8 cellular contexts compared by ENCODE assay signal in the genomic region with DNA sequence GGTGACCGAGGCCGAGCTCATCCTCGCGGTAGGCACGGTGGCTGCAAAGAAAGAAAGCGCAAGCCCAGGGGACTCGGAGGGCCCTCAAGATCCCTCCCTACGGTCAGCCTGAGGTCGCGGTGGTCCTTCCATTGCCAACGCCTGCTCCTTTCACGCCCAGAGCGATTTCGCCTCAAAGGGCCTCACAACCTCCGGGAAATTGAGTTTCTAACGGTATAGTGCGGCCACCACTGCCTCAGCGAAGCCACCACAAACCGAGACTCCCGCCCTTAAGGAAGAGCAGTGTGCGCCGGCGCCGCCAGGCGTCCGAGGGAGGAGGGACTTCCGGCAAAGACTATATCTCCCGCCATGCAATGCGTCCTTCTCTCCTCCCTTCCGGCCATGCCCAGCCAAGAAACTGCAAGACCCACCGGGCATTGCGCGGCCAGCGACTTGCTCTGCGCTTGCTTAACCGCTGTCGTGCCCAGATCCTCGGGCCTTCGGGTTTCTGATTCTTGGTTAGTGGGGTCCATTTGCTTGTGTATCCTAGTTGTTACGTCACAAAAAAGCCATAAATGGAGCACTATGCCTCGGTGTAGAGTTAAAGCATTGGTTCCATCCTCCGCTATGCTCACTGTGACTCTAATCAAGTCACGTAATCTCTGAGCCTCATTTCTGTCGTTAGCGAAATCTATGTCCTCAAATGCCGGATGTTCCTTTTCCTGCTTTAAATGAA. TPM values are rescaled to one million over a fixed set of nuclear protein-coding genes. Genes with fewer than 3 reads are reported as not detected.
A peak's percentile ranks its signal among the peaks of the same experiment; 100 is the strongest.
DNase-seq lines count a peak whose midpoint lies in the region; ATAC-seq lines count a peak whose summit lies in the region.

Gene HAUS6, minus strand, starts transcription at position 274 of the 715 bp plus-strand sequence. Its CDS starts 253 bp downstream, at position 21.

- H3K27me3 ChIP-seq in CD4-positive, CD25-positive, alpha-beta regulatory T cell (ENCODE audit: control insufficient read depth, insufficient read depth, low read length): no peaks in the 10 kb centered on the region

- peak; percentile 96 to 98 for ATAC-seq in CD4-positive, CD25-positive, alpha-beta regulatory T cell (ENCODE audit: low read depth in 2 of 2)
- ATAC-seq in GM19395 (IDR thresholded peaks at IDR 0.05; ENCODE audit: unreplicated experiment) (peak; percentile 98), HG03565 (IDR thresholded peaks at IDR 0.05; ENCODE audit: unreplicated experiment) (peak; percentile 98), left lobe of liver (peak; percentile 99)

- H3K4me1 Mint-ChIP-seq in CD4-positive, CD25-positive, alpha-beta regulatory T cell: peaks cover 6 to 38% (median 24%) of the 10 kb centered on the region in 4 donors
- H3K4me1 Mint-ChIP-seq in dendritic cell treated with granulocyte-macrophage colony-stimulating factor and Interleukin-4, amounts not matched to agents 40 ng/mL and 50 ng/mL, for 4 days (ENCODE audit: low read depth): peaks cover 25% of the 10 kb centered on the region

- peaks cover 3% of the 10 kb centered on the region for H3K36me3 ChIP-seq in CD4-positive, CD25-positive, alpha-beta regulatory T cell (ENCODE audit: control insufficient read depth, insufficient read depth, low read length)

- peak within 1 kb of the TSS; percentile 92 to 96 (median 95) for H3K27ac Mint-ChIP-seq in CD4-positive, CD25-positive, alpha-beta regulatory T cell
- peak within 1 kb of the TSS; percentile 86 for H3K27ac Mint-ChIP-seq in dendritic cell treated with granulocyte-macrophage colony-stimulating factor and Interleukin-4, amounts not matched to agents 40 ng/mL and 50 ng/mL, for 4 days

- H3K4me3 Mint-ChIP-seq in CD4-positive, CD25-positive, alpha-beta regulatory T cell: peak within 1 kb of the TSS; percentile 89 to 99 (median 96)
- H3K4me3 Mint-ChIP-seq in dendritic cell treated with granulocyte-macrophage colony-stimulating factor and Interleukin-4, amounts not matched to agents 40 ng/mL and 50 ng/mL, for 4 days: peak within 1 kb of the TSS; percentile 90

- intact Hi-C loops in dendritic cell treated with granulocyte-macrophage colony-stimulating factor and Interleukin-4, amounts not matched to agents 40 ng/mL and 50 ng/mL, for 4 days (cut with micrococcal nuclease): loop anchor here (1.0 to 2.0 kb wide), 4 partner anchors 22 to 128 kb away; partner anchors contain the start of genes DENND4C and RRAGA

- H3K9me3 ChIP-seq in CD4-positive, CD25-positive, alpha-beta regulatory T cell (ENCODE audit: control insufficient read depth in 2 of 2, low read length in 2 of 2): no peaks in the 10 kb centered on the region

- peaks cover 27% of the 10 kb centered on the region for H3K4me1 ChIP-seq in CD4-positive, CD25-positive, alpha-beta regulatory T cell (ENCODE audit: control insufficient read depth, insufficient read depth, low read length, poor library complexity, severe bottlenecking)

- H3K27ac ChIP-seq in CD4-positive, CD25-positive, alpha-beta regulatory T cell (ENCODE audit: insufficient read depth, low read length, poor library complexity, severe bottlenecking): peak within 1 kb of the TSS; percentile 91

- H3K36me3 Mint-ChIP-seq in CD4-positive, CD25-positive, alpha-beta regulatory T cell: peaks cover 7% of the 10 kb centered on the region
- H3K36me3 Mint-ChIP-seq in dendritic cell treated with granulocyte-macrophage colony-stimulating factor and Interleukin-4, amounts not matched to agents 40 ng/mL and 50 ng/mL, for 4 days (ENCODE audit: low read depth): peaks cover 27% of the 10 kb centered on the region

- no peaks in the 10 kb centered on the region for H3K27me3 Mint-ChIP-seq in CD4-positive, CD25-positive, alpha-beta regulatory T cell
- no peaks in the 10 kb centered on the region for H3K27me3 Mint-ChIP-seq in dendritic cell treated with granulocyte-macrophage colony-stimulating factor and Interleukin-4, amounts not matched to agents 40 ng/mL and 50 ng/mL, for 4 days

- DNase-seq in CD4-positive, CD25-positive, alpha-beta regulatory T cell: peak; percentile 91 to 99 (median 96)
- DNase-seq in NCI-H774 (lab: John Stamatoyannopoulos, UW) (peak; percentile 98), left lobe of liver (ENCODE audit: low spot score) (peak; percentile 97)
- DNase-seq in activated CD4-positive, alpha-beta T cell treated with anti-CD3 and anti-CD28 coated beads, Interleukin-2, amount 50 U/mL, for 4 hours: peak; percentile 91 to 92
- peak; percentile 77 for DNase-seq in stimulated activated CD4-positive, alpha-beta T cell treated with anti-CD3 and anti-CD28 coated beads, Interleukin-2, amount 100 ng/mL, for 4 hours (ENCODE audit: low read depth)

- peak within 1 kb of the TSS; percentile 90 for H3K4me3 ChIP-seq in CD4-positive, CD25-positive, alpha-beta regulatory T cell (ENCODE audit: low read depth, low read length)

- H3K9me3 Mint-ChIP-seq in CD4-positive, CD25-positive, alpha-beta regulatory T cell: no peaks in the 10 kb centered on the region
- H3K9me3 Mint-ChIP-seq in dendritic cell treated with granulocyte-macrophage colony-stimulating factor and Interleukin-4, amounts not matched to agents 40 ng/mL and 50 ng/mL, for 4 days: no peaks in the 10 kb centered on the region

RNA-seq across cellular contexts. Expression of gene HAUS6, which starts in this region (rescaled TPM):
- 13.2 TPM for total RNA-seq in CD4-positive, CD25-positive, alpha-beta regulatory T cell
- polyA plus RNA-seq in CD4-positive, CD25-positive, alpha-beta regulatory T cell: 1 to 10 TPM; 4.5 to 6.0 (median 5.4) TPM
- total RNA-seq in left lobe of liver: 2.6 TPM

Comparison
In these comparisons a context has a peak if more than half of its experiments do, and no peak if none do; other contexts are left out.
1. Peak in every context shown above with its lines: DNase-seq, ATAC-seq, H3K4me3 ChIP-seq and H3K27ac ChIP-seq.